Comparison of ENCODE assay signal across 16 cellular contexts in genomic region chr5:135693371-135693955, GRCh38.
"Had no signal": no experiment of that assay in that cellular context is flagged by ENCODE, and none has a peak within 500 bp of the region (broad histone marks: within the 10 kb centered on the region; RNA-seq: fewer than 3 reads in every experiment).

No MANE protein-coding gene starts in this region.

- H3K36me3 Mint-ChIP-seq: activated naive CD8-positive, alpha-beta T cell; natural killer cell treated with Interleukin-12 subunit alpha and Interleukin-12 subunit beta and Interleukin-15 and Interleukin-18, amount 100 ng/mL, for 72 hours had no signal

- H3K27me3 ChIP-seq: vagina had no signal

- H3K27ac ChIP-seq: tibial artery, vagina, WERI-Rb-1 had no signal

- H3K36me3 ChIP-seq: tibial artery, vagina, WERI-Rb-1 had no signal

- DNase-seq: activated CD4-positive, alpha-beta T cell treated with anti-CD3 and anti-CD28 coated beads for 1 hour; activated T-cell treated with anti-CD3 and anti-CD28 coated beads for 4 hours; caudate nucleus; erythroblast; left cardiac atrium; posterior cingulate gyrus; stimulated activated CD4-positive, alpha-beta T cell treated with anti-CD3 and anti-CD28 coated beads, Interleukin-12 subunit alpha, Interleukin-12 subunit beta, amount 100 ng/mL, for 4 hours; stimulated activated CD4-positive, alpha-beta T cell treated with anti-CD3 and anti-CD28 coated beads, Interleukin-1b, Interleukin-23, amount 100 ng/mL, for 48 hours; stimulated activated CD8-positive, alpha-beta memory T cell treated with anti-CD3 and anti-CD28 coated beads, Interleukin-4, amount 100 ng/mL, for 48 hours; stimulated activated naive CD4-positive, alpha-beta T cell; tibial artery; WERI-Rb-1 had no signal

- H3K9me3 ChIP-seq: tibial artery, vagina had no signal

- H3K9me3 Mint-ChIP-seq: activated T-helper 1 cell treated with anti-CD3 and anti-CD28 coated beads, Interleukin-12 subunit alpha, Interleukin-12 subunit beta, Interleukin-2, Interleukin-4 antibody, amounts not matched to agents 30 ng/mL and 10 ng/mL and 1 ng/mL, durations not matched to agents 14 hours and 24 hours and 36 hours; natural killer cell treated with Interleukin-12 subunit alpha and Interleukin-12 subunit beta and Interleukin-15 and Interleukin-18, amount 100 ng/mL, for 72 hours had no signal

- H3K4me3 ChIP-seq: tibial artery, vagina had no signal

- H3K27ac Mint-ChIP-seq: activated naive CD8-positive, alpha-beta T cell; activated T-helper 1 cell treated with anti-CD3 and anti-CD28 coated beads, Interleukin-12 subunit alpha, Interleukin-12 subunit beta, Interleukin-2, Interleukin-4 antibody, amounts not matched to agents 30 ng/mL and 10 ng/mL and 1 ng/mL, durations not matched to agents 14 hours and 24 hours and 36 hours; natural killer cell treated with Interleukin-12 subunit alpha and Interleukin-12 subunit beta and Interleukin-15 and Interleukin-18, amount 100 ng/mL, for 72 hours had no signal

- H3K4me3 Mint-ChIP-seq: activated naive CD8-positive, alpha-beta T cell; activated T-helper 1 cell treated with anti-CD3 and anti-CD28 coated beads, Interleukin-12 subunit alpha, Interleukin-12 subunit beta, Interleukin-2, Interleukin-4 antibody, amounts not matched to agents 30 ng/mL and 10 ng/mL and 1 ng/mL, durations not matched to agents 14 hours and 24 hours and 36 hours; natural killer cell treated with Interleukin-12 subunit alpha and Interleukin-12 subunit beta and Interleukin-15 and Interleukin-18, amount 100 ng/mL, for 72 hours had no signal
